Comparison of ENCODE assay signal across 28 cellular contexts in the genomic region with DNA sequence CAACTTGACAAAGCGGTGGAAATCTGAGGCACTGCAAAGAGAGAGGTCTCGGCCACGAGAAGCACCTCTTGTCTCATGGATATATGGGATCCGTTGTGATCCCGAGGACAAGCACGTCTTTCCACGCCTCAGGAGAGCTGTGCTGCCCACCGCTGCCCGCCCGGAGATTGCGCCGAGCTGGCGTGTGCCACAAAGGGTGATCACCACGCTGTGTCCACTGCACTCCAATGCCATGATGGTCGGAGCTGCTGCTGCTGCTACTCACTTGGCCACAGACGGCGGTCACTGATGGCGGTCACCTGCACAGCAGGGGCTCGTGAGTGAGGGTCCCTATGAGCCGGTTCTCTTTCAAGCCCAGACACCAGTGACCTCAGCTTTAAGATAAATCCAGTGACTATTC. TPM values are rescaled to one million over a fixed set of nuclear protein-coding genes. Genes with fewer than 3 reads are reported as not detected.
"Had no signal": no experiment of that assay in that cellular context is flagged by ENCODE, and none has a peak within 500 bp of the region (broad histone marks: within the 10 kb centered on the region; RNA-seq: fewer than 3 reads in every experiment).

No MANE protein-coding gene starts in this region.

- H3K27me3 ChIP-seq: MG63, Peyer's patch had no signal

- H3K27ac ChIP-seq: adrenal gland, Peyer's patch, RWPE1, VCaP had no signal

- H3K27me3 Mint-ChIP-seq: activated naive CD8-positive, alpha-beta T cell treated with anti-CD3 and anti-CD28 coated beads, Interleukin-2, amount 10 ng/mL, durations not matched to agents 7 days and 5 days had no signal

- H3K9me3 Mint-ChIP-seq: activated naive CD8-positive, alpha-beta T cell treated with anti-CD3 and anti-CD28 coated beads, Interleukin-2, amount 10 ng/mL, durations not matched to agents 7 days and 5 days had no signal

- H3K4me3 ChIP-seq: adrenal gland, MG63, Peyer's patch had no signal

- H3K4me3 Mint-ChIP-seq: activated CD8-positive, alpha-beta T cell treated with anti-CD3 and anti-CD28 coated beads, Interleukin-2, amount 10 ng/mL, durations not matched to agents 7 days and 5 days; activated naive CD8-positive, alpha-beta T cell treated with anti-CD3 and anti-CD28 coated beads, Interleukin-2, amount 10 ng/mL, durations not matched to agents 7 days and 5 days had no signal

- H3K36me3 Mint-ChIP-seq: activated naive CD8-positive, alpha-beta T cell treated with anti-CD3 and anti-CD28 coated beads, Interleukin-2, amount 10 ng/mL, durations not matched to agents 7 days and 5 days had no signal

- DNase-seq: activated CD4-positive, alpha-beta T cell treated with anti-CD3 and anti-CD28 coated beads for 48 hours; activated CD4-positive, alpha-beta T cell treated with anti-CD3 and anti-CD28 coated beads, Interleukin-2, amount 50 U/mL, for 4 hours; activated CD4-positive, CD25-positive, alpha-beta regulatory T cell treated with anti-CD3 and anti-CD28 coated beads, Interleukin-2, amount 50 U/mL, for 72 hours; activated CD8-positive, alpha-beta memory T cell treated with anti-CD3 and anti-CD28 coated beads, Interleukin-2, amount 50 U/mL, for 48 hours; activated CD8-positive, alpha-beta T cell treated with anti-CD3 and anti-CD28 coated beads, Interleukin-2, amount 10 ng/mL, durations not matched to agents 7 days and 5 days; activated naive CD4-positive, alpha-beta T cell treated with anti-CD3 and anti-CD28 coated beads, Interleukin-2, amount 50 U/mL, for 16 hours; activated naive CD8-positive, alpha-beta T cell treated with anti-CD3 and anti-CD28 coated beads, Interleukin-2, amount 10 ng/mL, durations not matched to agents 7 days and 5 days; activated T-cell treated with anti-CD3 and anti-CD28 coated beads, Interleukin-2, amount 50 U/mL, for 1 hour; adrenal gland; anterior cingulate cortex; central memory CD4-positive, alpha-beta T cell; MG63; MV-4-11; NCI-H1092 treated with DMSO at 0.1 percent for 48 hours; NCI-H1417 treated with DMSO at 0.1 percent for 48 hours; NCI-H1694; NCI-H2029 treated with DMSO at 0.1 percent for 48 hours; NCI-H345; NCI-H510A; NCI-H526 treated with DMSO at 0.1 percent for 48 hours; NCI-H82; NK-92 treated with Interleukin-12 subunit alpha and Interleukin-12 subunit beta, amount 100 ng/mL, for 24 hours; SHP77 treated with DMSO at 0.1 percent for 48 hours had no signal

- H3K27ac Mint-ChIP-seq: activated CD8-positive, alpha-beta T cell treated with anti-CD3 and anti-CD28 coated beads, Interleukin-2, amount 10 ng/mL, durations not matched to agents 7 days and 5 days; activated naive CD8-positive, alpha-beta T cell treated with anti-CD3 and anti-CD28 coated beads, Interleukin-2, amount 10 ng/mL, durations not matched to agents 7 days and 5 days had no signal

- H3K9me3 ChIP-seq: adrenal gland, MG63, Peyer's patch had no signal

- H3K4me1 Mint-ChIP-seq: activated naive CD8-positive, alpha-beta T cell treated with anti-CD3 and anti-CD28 coated beads, Interleukin-2, amount 10 ng/mL, durations not matched to agents 7 days and 5 days had no signal

- H3K4me1 ChIP-seq: adrenal gland, Peyer's patch had no signal

- H3K36me3 ChIP-seq: adrenal gland, MG63, Peyer's patch had no signal

- ATAC-seq: activated CD8-positive, alpha-beta T cell treated with anti-CD3 and anti-CD28 coated beads, Interleukin-2, amount 10 ng/mL, durations not matched to agents 7 days and 5 days had no signal

- FAIRE-seq: bronchial epithelial cell had no signal

RNA-seq across cellular contexts. Expression of gene SHANK2, which starts 51.1 kb away (rescaled TPM):
- total RNA-seq: activated CD8-positive, alpha-beta T cell treated with anti-CD3 and anti-CD28 coated beads, Interleukin-2, amount 10 ng/mL, durations not matched to agents 7 days and 5 days; activated naive CD8-positive, alpha-beta T cell treated with anti-CD3 and anti-CD28 coated beads, Interleukin-2, amount 10 ng/mL, durations not matched to agents 7 days and 5 days; T-helper 2 cell treated with Interferon-gamma antibody and Interleukin-4, amounts not matched to agents 100 ng/mL and 5 ng/mL, for 36 hours had no signal
